ENCODE assay signal across 1 cellular context in genomic region chr2:222677981-222678380, GRCh38.
TF ChIP-seq lines count a peak whose summit lies in the region.

No MANE protein-coding gene starts in this region.

TF ChIP-seq in SK-N-SH, 30 proteins besides CTCF, POLR2A, EP300 and RAD21 (continued from another document):
- TF ChIP-seq REST (IDR thresholded peaks at IDR 0.05; ENCODE audit: low read depth, low read length) = no peak
- no peak for TF ChIP-seq RXRA (IDR thresholded peaks at IDR 0.05; ENCODE audit: borderline replicate concordance, low read depth)
- no peak for TF ChIP-seq MEF2A (IDR thresholded peaks at IDR 0.05; ENCODE audit: borderline replicate concordance, low read depth)
- no peak for TF ChIP-seq RFX5 (IDR thresholded peaks at IDR 0.05; ENCODE audit: low read length)
- TF ChIP-seq POLR2AphosphoS5 (IDR thresholded peaks at IDR 0.05; ENCODE audit: low read depth, low read length) = no peak
- TF ChIP-seq FOXM1 (IDR thresholded peaks at IDR 0.05; ENCODE audit: low read depth) = no peak
- no peak for TF ChIP-seq ZBTB33 (IDR thresholded peaks at IDR 0.05; ENCODE audit: borderline replicate concordance, low read depth)
- TF ChIP-seq USF1 (IDR thresholded peaks at IDR 0.05; ENCODE audit: borderline replicate concordance, low read depth) = no peak
- TF ChIP-seq YY1 (IDR thresholded peaks at IDR 0.05; ENCODE audit: low read depth) = no peak
- no peak for TF ChIP-seq TAF1 (IDR thresholded peaks at IDR 0.05; ENCODE audit: borderline replicate concordance, low read depth, low read length)
TF ChIP-seq in SK-N-SH: peak in this region for 0.
